In genomic region chr16:67964477-67965131, GRCh38 we compare ENCODE assay signal across 17 cellular contexts. TPM values are rescaled to one million over a fixed set of nuclear protein-coding genes. Genes with fewer than 3 reads are reported as not detected.
DNase-seq lines count a peak whose midpoint lies in the region; ATAC-seq and TF ChIP-seq lines count a peak whose summit lies in the region.
"Had no signal": no experiment of that assay in that cellular context is flagged by ENCODE, and none has a peak within 500 bp of the region (broad histone marks: within the 10 kb centered on the region; RNA-seq: fewer than 3 reads in every experiment).

No MANE protein-coding gene starts in this region.

- TF ChIP-seq CTCF in gastroesophageal sphincter (IDR thresholded peaks at IDR 0.05) = no peak

- H3K4me3 ChIP-seq in Jurkat, Clone E6-1 (ENCODE audit: low read length) = no peak overlapping the region
- no peak overlapping the region for H3K4me3 ChIP-seq in gastroesophageal sphincter
- H3K4me3 ChIP-seq in skeletal muscle satellite cell (ENCODE audit: low read length) = no peak overlapping the region
- H3K4me3 ChIP-seq: GM12878 had no signal

- no peak overlapping the region for H3K9ac ChIP-seq in skeletal muscle satellite cell (ENCODE audit: low read depth, low read length)

- H3K4me1 ChIP-seq in gastroesophageal sphincter = peaks cover 0 to 85% (median 55%) of the 10 kb centered on the region in 3 donors
- H3K4me1 ChIP-seq in skeletal muscle satellite cell (ENCODE audit: control insufficient read depth, insufficient read depth, low read length) = peaks cover 43% of the 10 kb centered on the region

- ATAC-seq in gastroesophageal sphincter = no peak
- ATAC-seq: GM12878 had no signal

- H3K9me3 ChIP-seq in gastroesophageal sphincter = no peaks in the 10 kb centered on the region
- no peaks in the 10 kb centered on the region for H3K9me3 ChIP-seq in skeletal muscle satellite cell (replicated peaks; ENCODE audit: low read length)

- H3K4me2 ChIP-seq in skeletal muscle satellite cell (ENCODE audit: low read length) = peak overlapping the region; percentile 11

- DNase-seq in NCI-H1417 (lab: John Stamatoyannopoulos, UW) = peak in 2 of 3 experiments; percentile 13 to 51
- DNase-seq in NCI-H1417 treated with DMSO at 0.1 percent for 48 hours (lab: John Stamatoyannopoulos, UW) = no peak
- DNase-seq in Jurkat, Clone E6-1 (ENCODE audit: low read depth, low spot score) = peak; percentile 30
- no peak for DNase-seq in medulla oblongata (ENCODE audit: extremely low spot score)
- no peak for DNase-seq in DMS79 treated with DMSO at 0.1 percent for 48 hours (lab: John Stamatoyannopoulos, UW)
- DNase-seq in activated CD4-positive, alpha-beta T cell treated with anti-CD3 and anti-CD28 coated beads for 48 hours = no peak
- DNase-seq: activated CD4-positive, CD25-positive, alpha-beta regulatory T cell; activated CD8-positive, alpha-beta memory T cell treated with anti-CD3 and anti-CD28 coated beads, Interleukin-2, amount 50 U/mL, for 4 hours; activated naive CD4-positive, alpha-beta T cell treated with anti-CD3 and anti-CD28 coated beads, Interleukin-2, amount 10 ng/mL, durations not matched to agents 7 days and 5 days; CD4-positive, alpha-beta memory T cell; effector CD4-positive, alpha-beta T cell had no signal

- WGBS in gastroesophageal sphincter (ENCODE audit: low coverage in 1 of 2), 2 donors = 83 to 100% methylated on average over 1 to 2 of the region's 6 CpGs

- no peak for TF ChIP-seq POLR2A in gastroesophageal sphincter (IDR thresholded peaks at IDR 0.05)

- H3K36me3 ChIP-seq in gastroesophageal sphincter = peaks cover 0 to 40% of the 10 kb centered on the region in 2 donors
- H3K36me3 ChIP-seq in skeletal muscle satellite cell (ENCODE audit: insufficient read depth, low read length) = peaks cover 56% of the 10 kb centered on the region

- H3K27me3 ChIP-seq in gastroesophageal sphincter (no peaks in the 10 kb centered on the region), skeletal muscle satellite cell (ENCODE audit: control insufficient read depth, insufficient read depth, low read length) (no peaks in the 10 kb centered on the region)

- no peak for TF ChIP-seq EP300 in gastroesophageal sphincter (IDR thresholded peaks at IDR 0.05)

- peak overlapping the region in 3 of 4 donors; percentile 98 to 100 (median 100) for H3K27ac ChIP-seq in gastroesophageal sphincter
- H3K27ac ChIP-seq: 22Rv1 had no signal

RNA-seq across cellular contexts. Expression of gene SLC12A4, which starts 3.8 kb away (rescaled TPM):
- 17.3 TPM for polyA plus RNA-seq in Jurkat, Clone E6-1 (2012; ENCODE audit: insufficient read depth, insufficient read length)
- 100 to 1,000 TPM in 1 of 4 donors, 10 to 100 TPM in 3; 54.7 to 121 (median 64.0) TPM for total RNA-seq in gastroesophageal sphincter
- total RNA-seq in skeletal muscle satellite cell (2012; rRNA removed) = 43.3 and 45.7 TPM in 2 replicates

RNA-seq across cellular contexts. Expression of gene DPEP3, which starts 15.7 kb away (rescaled TPM):
- not detected for polyA plus RNA-seq in Jurkat, Clone E6-1 (2012; ENCODE audit: insufficient read depth, insufficient read length)
- total RNA-seq in gastroesophageal sphincter = 1 to 10 TPM in 1 of 4 donors, not detected in 3; 1.4 TPM
- not detected in 2 replicates for total RNA-seq in skeletal muscle satellite cell (2012; rRNA removed)
- total RNA-seq: bronchial epithelial cell, GM12878, OCI-LY7 had no signal
- polyA plus RNA-seq: CD4-positive, alpha-beta memory T cell; GM12878 had no signal

RNA-seq across cellular contexts. Expression of gene LCAT, which starts 20.7 kb away (rescaled TPM):
- 14.6 TPM for polyA plus RNA-seq in Jurkat, Clone E6-1 (2012; ENCODE audit: insufficient read depth, insufficient read length)
- 10 to 100 TPM; 10.8 to 25.8 (median 15.9) TPM for total RNA-seq in gastroesophageal sphincter
- total RNA-seq in skeletal muscle satellite cell (2012; rRNA removed) = 4.8 and 10.6 TPM in 2 replicates

RNA-seq across cellular contexts. Expression of gene PSMB10, which starts 28.0 kb away (rescaled TPM):
- polyA plus RNA-seq in Jurkat, Clone E6-1 (2012; ENCODE audit: insufficient read depth, insufficient read length) = 97.4 TPM
- total RNA-seq in gastroesophageal sphincter = 10 to 100 TPM; 26.5 to 33.8 (median 32.6) TPM
- total RNA-seq in skeletal muscle satellite cell (2012; rRNA removed) = 43.6 and 45.0 TPM in 2 replicates

RNA-seq across cellular contexts. Expression of gene CTRL, which starts 32.9 kb away (rescaled TPM):
- polyA plus RNA-seq in Jurkat, Clone E6-1 (2012; ENCODE audit: insufficient read depth, insufficient read length) = 4.8 TPM
- 1 to 10 TPM in 2 of 4 donors, not detected in 2; 1.2 to 5.0 TPM for total RNA-seq in gastroesophageal sphincter
- 0.51 and 1.3 TPM in 2 replicates for total RNA-seq in skeletal muscle satellite cell (2012; rRNA removed)

Comparison
In these comparisons a context has a peak if more than half of its experiments do, and no peak if none do; other contexts are left out.
1. DNase-seq: peak in NCI-H1417 (2 of 3) and Jurkat, Clone E6-1 (single experiment); none in NCI-H1417 treated with DMSO at 0.1 percent for 48 hours (single experiment), medulla oblongata (single experiment), DMS79 treated with DMSO at 0.1 percent for 48 hours (single experiment) and activated CD4-positive, alpha-beta T cell treated with anti-CD3 and anti-CD28 coated beads for 48 hours (single experiment).